17 cellular contexts compared by ENCODE assay signal in genomic region chr10:14153570-14154055, GRCh38.
A peak's percentile ranks its signal among the peaks of the same experiment; 100 is the strongest.
DNase-seq lines count a peak whose midpoint lies in the region; ATAC-seq and TF ChIP-seq lines count a peak whose summit lies in the region.
"Had no signal": no experiment of that assay in that cellular context is flagged by ENCODE, and none has a peak within 500 bp of the region (broad histone marks: within the 10 kb centered on the region; RNA-seq: fewer than 3 reads in every experiment).

No MANE protein-coding gene starts in this region.

- intact Hi-C loops in right lobe of liver (cut with DNase I) = no loop called here

- H3K4me1 Mint-ChIP-seq in endodermal cell = no peaks in the 10 kb centered on the region
- no peaks in the 10 kb centered on the region for H3K4me1 Mint-ChIP-seq in activated CD8-positive, alpha-beta T cell treated with anti-CD3 and anti-CD28 coated beads, Interleukin-2, amount 10 ng/mL, durations not matched to agents 7 days and 5 days (ENCODE audit: low read depth)
- H3K4me1 Mint-ChIP-seq: B cell had no signal

- no peak for TF ChIP-seq POLR2A in right lobe of liver (IDR thresholded peaks at IDR 0.05)
- no peak for TF ChIP-seq POLR2A in tibial nerve (IDR thresholded peaks at IDR 0.05)

- POLR2A ChIA-PET in activated CD8-positive, alpha-beta T cell treated with anti-CD3 and anti-CD28 coated beads, Interleukin-2, amount 10 ng/mL, durations not matched to agents 7 days and 5 days (lab: Charles Lee) = no interaction called here

- no peak overlapping the region for H3K4me3 ChIP-seq in endodermal cell (ENCODE audit: low read length)
- H3K4me3 ChIP-seq in right lobe of liver = no peak overlapping the region
- H3K4me3 ChIP-seq in tibial nerve = no peak overlapping the region
- H3K4me3 ChIP-seq: cardiac muscle cell, GM23248 had no signal

- H3K9me3 ChIP-seq in endodermal cell (ENCODE audit: control insufficient read depth, low read length) = no peaks in the 10 kb centered on the region
- H3K9me3 ChIP-seq in right lobe of liver = no peaks in the 10 kb centered on the region
- peaks cover 0 to 20% (median 0%) of the 10 kb centered on the region in 4 donors for H3K9me3 ChIP-seq in tibial nerve

- 85 to 88% methylated on average over 13 to 17 of the region's 17 CpGs for WGBS in endodermal cell (ENCODE audit: insufficient coverage in 1 of 2, insufficient read length in 1 of 2), 2 experiments
- WGBS in right lobe of liver (ENCODE audit: insufficient coverage, low coverage, low lambda C conversion rate, missing lambda C conversion rate) = 39% methylated on average over 17 of the region's 17 CpGs
- 61 to 72% methylated on average over 17 of the region's 17 CpGs for WGBS in tibial nerve, 2 donors

- no peaks in the 10 kb centered on the region for H3K9me3 Mint-ChIP-seq in endodermal cell
- no peaks in the 10 kb centered on the region for H3K9me3 Mint-ChIP-seq in activated CD8-positive, alpha-beta T cell treated with anti-CD3 and anti-CD28 coated beads, Interleukin-2, amount 10 ng/mL, durations not matched to agents 7 days and 5 days (ENCODE audit: insufficient read depth)
- H3K9me3 Mint-ChIP-seq: activated T-helper 1 cell treated with anti-CD3 and anti-CD28 coated beads, Interleukin-12 subunit alpha, Interleukin-12 subunit beta, Interleukin-2, Interleukin-4 antibody, amounts not matched to agents 30 ng/mL and 10 ng/mL and 1 ng/mL, durations not matched to agents 14 hours and 24 hours and 36 hours had no signal

- no peaks in the 10 kb centered on the region for H3K36me3 Mint-ChIP-seq in endodermal cell (ENCODE audit: low read depth)
- no peaks in the 10 kb centered on the region for H3K36me3 Mint-ChIP-seq in activated CD8-positive, alpha-beta T cell treated with anti-CD3 and anti-CD28 coated beads, Interleukin-2, amount 10 ng/mL, durations not matched to agents 7 days and 5 days (ENCODE audit: low read depth)

- H3K9ac ChIP-seq in endodermal cell (ENCODE audit: extremely low read depth, low read length, poor library complexity, severe bottlenecking) = no peak overlapping the region
- H3K9ac ChIP-seq: GM23248 had no signal

- no peak for TF ChIP-seq CTCF in endodermal cell (conservative IDR thresholded peaks at IDR 0.05)
- TF ChIP-seq CTCF in right lobe of liver (IDR thresholded peaks at IDR 0.05) = no peak
- no peak for TF ChIP-seq CTCF in tibial nerve (IDR thresholded peaks at IDR 0.05)

- ATAC-seq in right lobe of liver (peak; percentile 56 to 78 (median 62)), GM19023 (IDR thresholded peaks at IDR 0.05; ENCODE audit: unreplicated experiment) (no peak), HG02759 (IDR thresholded peaks at IDR 0.05; ENCODE audit: unreplicated experiment) (no peak)
- ATAC-seq in activated CD8-positive, alpha-beta T cell treated with anti-CD3 and anti-CD28 coated beads, Interleukin-2, amount 10 ng/mL, durations not matched to agents 7 days and 5 days = no peak

- peak; percentile 74 for DNase-seq in DMS 273 (lab: John Stamatoyannopoulos, UW; ENCODE audit: unreplicated experiment)
- peak; percentile 58 to 75 for DNase-seq in NCI-H524 (lab: John Stamatoyannopoulos, UW)
- DNase-seq in endodermal cell = peak; percentile 68
- DNase-seq in right lobe of liver = no peak
- DNase-seq in activated CD8-positive, alpha-beta T cell treated with anti-CD3 and anti-CD28 coated beads, Interleukin-2, amount 10 ng/mL, durations not matched to agents 7 days and 5 days = no peak
- DNase-seq in tibial nerve (ENCODE audit: low spot score in 2 of 2) = no peak
- DNase-seq: activated CD4-positive, CD25-positive, alpha-beta regulatory T cell treated with anti-CD3 and anti-CD28 coated beads, Interleukin-2, amount 50 U/mL, for 72 hours; GM23248; NCI-H1092 treated with DMSO at 0.1 percent for 48 hours; stimulated activated CD4-positive, alpha-beta T cell treated with anti-CD3 and anti-CD28 coated beads, Interleukin-4, amount 100 ng/mL, for 24 hours; stimulated activated naive CD4-positive, alpha-beta T cell treated with Interleukin-2 at 50 U/mL for 16 hours; SW 1271 had no signal

- H3K27me3 ChIP-seq in endodermal cell (ENCODE audit: control insufficient read depth, insufficient read depth, low read length, poor library complexity, severe bottlenecking) = no peaks in the 10 kb centered on the region
- no peaks in the 10 kb centered on the region for H3K27me3 ChIP-seq in right lobe of liver
- no peaks in the 10 kb centered on the region for H3K27me3 ChIP-seq in tibial nerve
- H3K27me3 ChIP-seq: cardiac muscle cell had no signal

- no peak for TF ChIP-seq EP300 in tibial nerve (IDR thresholded peaks at IDR 0.05)

- peaks cover 6% of the 10 kb centered on the region for H3K27me3 Mint-ChIP-seq in endodermal cell (ENCODE audit: insufficient read depth)
- H3K27me3 Mint-ChIP-seq in activated CD8-positive, alpha-beta T cell treated with anti-CD3 and anti-CD28 coated beads, Interleukin-2, amount 10 ng/mL, durations not matched to agents 7 days and 5 days (ENCODE audit: low read depth) = peaks cover 8% of the 10 kb centered on the region

- H3K36me3 ChIP-seq in endodermal cell (ENCODE audit: control insufficient read depth, insufficient read depth, low read length) = no peaks in the 10 kb centered on the region
- no peaks in the 10 kb centered on the region for H3K36me3 ChIP-seq in right lobe of liver
- no peaks in the 10 kb centered on the region for H3K36me3 ChIP-seq in tibial nerve
- H3K36me3 ChIP-seq: cardiac muscle cell had no signal

- CTCF ChIA-PET in activated CD8-positive, alpha-beta T cell treated with anti-CD3 and anti-CD28 coated beads, Interleukin-2, amount 10 ng/mL, durations not matched to agents 7 days and 5 days (lab: Charles Lee) = no interaction called here

- H3K4me1 ChIP-seq in endodermal cell (ENCODE audit: control insufficient read depth, insufficient read depth, low read length) (no peaks in the 10 kb centered on the region), right lobe of liver (no peaks in the 10 kb centered on the region), tibial nerve (no peaks in the 10 kb centered on the region)

- H3K4me3 Mint-ChIP-seq in endodermal cell = no peak overlapping the region
- H3K4me3 Mint-ChIP-seq in activated CD8-positive, alpha-beta T cell treated with anti-CD3 and anti-CD28 coated beads, Interleukin-2, amount 10 ng/mL, durations not matched to agents 7 days and 5 days = no peak overlapping the region
- H3K4me3 Mint-ChIP-seq: activated T-helper 1 cell treated with anti-CD3 and anti-CD28 coated beads, Interleukin-12 subunit alpha, Interleukin-12 subunit beta, Interleukin-2, Interleukin-4 antibody, amounts not matched to agents 30 ng/mL and 10 ng/mL and 1 ng/mL, durations not matched to agents 14 hours and 24 hours and 36 hours; B cell had no signal

- H3K27ac Mint-ChIP-seq in endodermal cell = no peak overlapping the region
- H3K27ac Mint-ChIP-seq in activated CD8-positive, alpha-beta T cell treated with anti-CD3 and anti-CD28 coated beads, Interleukin-2, amount 10 ng/mL, durations not matched to agents 7 days and 5 days = no peak overlapping the region
- H3K27ac Mint-ChIP-seq: activated T-helper 1 cell treated with anti-CD3 and anti-CD28 coated beads, Interleukin-12 subunit alpha, Interleukin-12 subunit beta, Interleukin-2, Interleukin-4 antibody, amounts not matched to agents 30 ng/mL and 10 ng/mL and 1 ng/mL, durations not matched to agents 14 hours and 24 hours and 36 hours; B cell had no signal

- H3K27ac ChIP-seq in endodermal cell (ENCODE audit: low read depth, low read length) (no peak overlapping the region), right lobe of liver (no peak overlapping the region), tibial nerve (no peak overlapping the region)
- H3K27ac ChIP-seq: cardiac muscle cell, GM23248 had no signal

Comparison
In these comparisons a context has a peak if more than half of its experiments do, and no peak if none do; other contexts are left out.
1. DNase-seq: peak in DMS 273 (single experiment), NCI-H524 (2 of 2) and endodermal cell (single experiment); none in right lobe of liver (0 of 3), activated CD8-positive, alpha-beta T cell treated with anti-CD3 and anti-CD28 coated beads, Interleukin-2, amount 10 ng/mL, durations not matched to agents 7 days and 5 days (single experiment) and tibial nerve (0 of 2).
2. ATAC-seq: peak in right lobe of liver (4 of 4); none in activated CD8-positive, alpha-beta T cell treated with anti-CD3 and anti-CD28 coated beads, Interleukin-2, amount 10 ng/mL, durations not matched to agents 7 days and 5 days (single experiment), GM19023 (single experiment) and HG02759 (single experiment).